ENCODE assay signal across 1 cellular context in the genomic region with DNA sequence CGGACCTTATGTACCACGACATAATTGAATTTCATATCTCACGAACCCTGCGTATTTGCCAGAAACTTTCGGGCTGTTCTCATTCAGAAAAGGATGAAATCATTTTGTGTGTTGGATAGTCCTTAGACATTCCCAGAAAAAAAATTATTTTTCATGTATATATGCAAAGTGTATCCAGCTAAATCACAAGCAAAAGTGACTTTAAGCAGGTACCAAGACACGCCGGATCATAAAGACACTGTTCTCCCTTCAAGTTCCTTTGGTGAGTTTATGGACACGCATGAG.
TF ChIP-seq lines count a peak whose summit lies in the region.

No MANE protein-coding gene starts in this region.

TF ChIP-seq in HepG2, 621 proteins besides CTCF, POLR2A, EP300 and RAD21:
- TF ChIP-seq, protein P1, sequence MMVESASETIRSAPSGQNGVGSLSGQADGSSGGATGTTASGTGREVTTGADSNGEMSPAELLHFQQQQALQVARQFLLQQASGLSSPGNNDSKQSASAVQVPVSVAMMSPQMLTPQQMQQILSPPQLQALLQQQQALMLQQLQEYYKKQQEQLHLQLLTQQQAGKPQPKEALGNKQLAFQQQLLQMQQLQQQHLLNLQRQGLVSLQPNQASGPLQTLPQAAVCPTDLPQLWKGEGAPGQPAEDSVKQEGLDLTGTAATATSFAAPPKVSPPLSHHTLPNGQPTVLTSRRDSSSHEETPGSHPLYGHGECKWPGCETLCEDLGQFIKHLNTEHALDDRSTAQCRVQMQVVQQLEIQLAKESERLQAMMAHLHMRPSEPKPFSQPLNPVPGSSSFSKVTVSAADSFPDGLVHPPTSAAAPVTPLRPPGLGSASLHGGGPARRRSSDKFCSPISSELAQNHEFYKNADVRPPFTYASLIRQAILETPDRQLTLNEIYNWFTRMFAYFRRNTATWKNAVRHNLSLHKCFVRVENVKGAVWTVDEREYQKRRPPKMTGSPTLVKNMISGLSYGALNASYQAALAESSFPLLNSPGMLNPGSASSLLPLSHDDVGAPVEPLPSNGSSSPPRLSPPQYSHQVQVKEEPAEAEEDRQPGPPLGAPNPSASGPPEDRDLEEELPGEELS (CRISPR knock-in tag; IDR thresholded peaks at IDR 0.05), result no peak
- no peak for TF ChIP-seq YEATS2 (CRISPR knock-in tag; IDR thresholded peaks at IDR 0.05; ENCODE audit: borderline replicate concordance)
- TF ChIP-seq ARNT2 (CRISPR knock-in tag; IDR thresholded peaks at IDR 0.05; ENCODE audit: low read depth), result 0 out of 2 replicates have a peak, but pooled peaks have one; percentile 1
- TF ChIP-seq, protein P2, sequence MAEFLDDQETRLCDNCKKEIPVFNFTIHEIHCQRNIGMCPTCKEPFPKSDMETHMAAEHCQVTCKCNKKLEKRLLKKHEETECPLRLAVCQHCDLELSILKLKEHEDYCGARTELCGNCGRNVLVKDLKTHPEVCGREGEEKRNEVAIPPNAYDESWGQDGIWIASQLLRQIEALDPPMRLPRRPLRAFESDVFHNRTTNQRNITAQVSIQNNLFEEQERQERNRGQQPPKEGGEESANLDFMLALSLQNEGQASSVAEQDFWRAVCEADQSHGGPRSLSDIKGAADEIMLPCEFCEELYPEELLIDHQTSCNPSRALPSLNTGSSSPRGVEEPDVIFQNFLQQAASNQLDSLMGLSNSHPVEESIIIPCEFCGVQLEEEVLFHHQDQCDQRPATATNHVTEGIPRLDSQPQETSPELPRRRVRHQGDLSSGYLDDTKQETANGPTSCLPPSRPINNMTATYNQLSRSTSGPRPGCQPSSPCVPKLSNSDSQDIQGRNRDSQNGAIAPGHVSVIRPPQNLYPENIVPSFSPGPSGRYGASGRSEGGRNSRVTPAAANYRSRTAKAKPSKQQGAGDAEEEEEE (CRISPR knock-in tag; IDR thresholded peaks at IDR 0.05; ENCODE audit: borderline replicate concordance), result no peak
- no peak for TF ChIP-seq ZEB1 (IDR thresholded peaks at IDR 0.05; ENCODE audit: insufficient replicate concordance, low read depth)
- TF ChIP-seq ARNT (IDR thresholded peaks at IDR 0.05), result no peak
- no peak for TF ChIP-seq ARNTL (CRISPR knock-in tag; IDR thresholded peaks at IDR 0.05)
- TF ChIP-seq NFATC3 (CRISPR knock-in tag; IDR thresholded peaks at IDR 0.05), result 0 out of 2 replicates have a peak, but pooled peaks have one; percentile 11
- TF ChIP-seq CHD2 (IDR thresholded peaks at IDR 0.05; ENCODE audit: low read depth, low read length), result no peak
- TF ChIP-seq, protein P3, sequence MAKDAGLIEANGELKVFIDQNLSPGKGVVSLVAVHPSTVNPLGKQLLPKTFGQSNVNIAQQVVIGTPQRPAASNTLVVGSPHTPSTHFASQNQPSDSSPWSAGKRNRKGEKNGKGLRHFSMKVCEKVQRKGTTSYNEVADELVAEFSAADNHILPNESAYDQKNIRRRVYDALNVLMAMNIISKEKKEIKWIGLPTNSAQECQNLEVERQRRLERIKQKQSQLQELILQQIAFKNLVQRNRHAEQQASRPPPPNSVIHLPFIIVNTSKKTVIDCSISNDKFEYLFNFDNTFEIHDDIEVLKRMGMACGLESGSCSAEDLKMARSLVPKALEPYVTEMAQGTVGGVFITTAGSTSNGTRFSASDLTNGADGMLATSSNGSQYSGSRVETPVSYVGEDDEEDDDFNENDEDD (CRISPR knock-in tag; IDR thresholded peaks at IDR 0.05; ENCODE audit: borderline replicate concordance), result no peak
- TF ChIP-seq ZNF7 (CRISPR knock-in tag; IDR thresholded peaks at IDR 0.05), result no peak
- TF ChIP-seq SMYD3 (CRISPR knock-in tag; IDR thresholded peaks at IDR 0.05), result no peak
- TF ChIP-seq ZNF329 (CRISPR knock-in tag; IDR thresholded peaks at IDR 0.05; ENCODE audit: low read depth), result no peak
- TF ChIP-seq, protein P4, sequence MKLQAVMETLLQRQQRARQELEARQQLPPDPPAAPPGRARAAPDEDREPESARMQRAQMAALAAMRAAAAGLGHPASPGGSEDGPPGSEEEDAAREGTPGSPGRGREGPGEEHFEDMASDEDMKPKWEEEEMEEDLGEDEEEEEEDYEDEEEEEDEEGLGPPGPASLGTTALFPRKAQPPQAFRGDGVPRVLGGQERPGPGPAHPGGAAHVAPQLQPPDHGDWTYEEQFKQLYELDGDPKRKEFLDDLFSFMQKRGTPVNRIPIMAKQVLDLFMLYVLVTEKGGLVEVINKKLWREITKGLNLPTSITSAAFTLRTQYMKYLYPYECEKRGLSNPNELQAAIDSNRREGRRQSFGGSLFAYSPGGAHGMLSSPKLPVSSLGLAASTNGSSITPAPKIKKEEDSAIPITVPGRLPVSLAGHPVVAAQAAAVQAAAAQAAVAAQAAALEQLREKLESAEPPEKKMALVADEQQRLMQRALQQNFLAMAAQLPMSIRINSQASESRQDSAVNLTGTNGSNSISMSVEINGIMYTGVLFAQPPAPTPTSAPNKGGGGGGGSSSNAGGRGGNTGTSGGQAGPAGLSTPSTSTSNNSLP (IDR thresholded peaks at IDR 0.05; ENCODE audit: low read depth, low read length), result no peak
- TF ChIP-seq NR1H2 (CRISPR knock-in tag; IDR thresholded peaks at IDR 0.05; ENCODE audit: borderline replicate concordance, low read depth), result no peak
- TF ChIP-seq, protein P5, sequence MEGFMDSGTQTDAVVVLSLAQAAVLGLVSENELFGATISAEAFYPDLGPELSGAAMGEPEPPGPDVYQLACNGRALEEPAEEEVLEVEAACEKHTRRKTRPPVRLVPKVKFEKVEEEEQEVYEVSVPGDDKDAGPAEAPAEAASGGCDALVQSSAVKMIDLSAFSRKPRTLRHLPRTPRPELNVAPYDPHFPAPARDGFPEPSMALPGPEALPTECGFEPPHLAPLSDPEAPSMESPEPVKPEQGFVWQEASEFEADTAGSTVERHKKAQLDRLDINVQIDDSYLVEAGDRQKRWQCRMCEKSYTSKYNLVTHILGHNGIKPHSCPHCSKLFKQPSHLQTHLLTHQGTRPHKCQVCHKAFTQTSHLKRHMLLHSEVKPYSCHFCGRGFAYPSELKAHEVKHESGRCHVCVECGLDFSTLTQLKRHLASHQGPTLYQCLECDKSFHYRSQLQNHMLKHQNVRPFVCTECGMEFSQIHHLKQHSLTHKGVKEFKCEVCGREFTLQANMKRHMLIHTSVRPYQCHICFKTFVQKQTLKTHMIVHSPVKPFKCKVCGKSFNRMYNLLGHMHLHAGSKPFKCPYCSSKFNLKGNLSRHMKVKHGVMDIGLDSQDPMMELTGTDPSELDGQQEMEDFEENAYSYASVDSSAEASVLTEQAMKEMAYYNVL (CRISPR knock-in tag; IDR thresholded peaks at IDR 0.05; ENCODE audit: borderline replicate concordance), result no peak
- no peak for TF ChIP-seq ZSCAN20 (CRISPR knock-in tag; IDR thresholded peaks at IDR 0.05; ENCODE audit: borderline replicate concordance)
- no peak for TF ChIP-seq ZNF768 (CRISPR knock-in tag; IDR thresholded peaks at IDR 0.05)
- TF ChIP-seq, protein P6, sequence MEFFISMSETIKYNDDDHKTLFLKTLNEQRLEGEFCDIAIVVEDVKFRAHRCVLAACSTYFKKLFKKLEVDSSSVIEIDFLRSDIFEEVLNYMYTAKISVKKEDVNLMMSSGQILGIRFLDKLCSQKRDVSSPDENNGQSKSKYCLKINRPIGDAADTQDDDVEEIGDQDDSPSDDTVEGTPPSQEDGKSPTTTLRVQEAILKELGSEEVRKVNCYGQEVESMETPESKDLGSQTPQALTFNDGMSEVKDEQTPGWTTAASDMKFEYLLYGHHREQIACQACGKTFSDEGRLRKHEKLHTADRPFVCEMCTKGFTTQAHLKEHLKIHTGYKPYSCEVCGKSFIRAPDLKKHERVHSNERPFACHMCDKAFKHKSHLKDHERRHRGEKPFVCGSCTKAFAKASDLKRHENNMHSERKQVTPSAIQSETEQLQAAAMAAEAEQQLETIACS (CRISPR knock-in tag; IDR thresholded peaks at IDR 0.05), result no peak
- peak; percentile 38; the same call in 1 of the 2 replicates for TF ChIP-seq ZNF501 (CRISPR knock-in tag; IDR thresholded peaks at IDR 0.05)
